In genomic region chr11:30774451-30774850, GRCh38 we compare ENCODE assay signal across 13 cellular contexts.
"Had no signal": no experiment of that assay in that cellular context is flagged by ENCODE, and none has a peak within 500 bp of the region (broad histone marks: within the 10 kb centered on the region; RNA-seq: fewer than 3 reads in every experiment).

No MANE protein-coding gene starts in this region.

- H3K27ac Mint-ChIP-seq: activated CD4-positive, alpha-beta memory T cell treated with anti-CD3 and anti-CD28 coated beads, Interleukin-2, amount 10 ng/mL, durations not matched to agents 7 days and 5 days; activated naive CD8-positive, alpha-beta T cell; stimulated activated naive CD8-positive, alpha-beta T cell treated with anti-CD3 and anti-CD28 coated beads, Interleukin-15, Interleukin-2, amounts not matched to agents 100 ng/mL and 50 ng/mL, for 24 hours had no signal

- H3K27ac ChIP-seq: prostate gland, sigmoid colon, vagina had no signal

- H3K27me3 Mint-ChIP-seq: activated CD4-positive, alpha-beta memory T cell treated with anti-CD3 and anti-CD28 coated beads, Interleukin-2, amount 10 ng/mL, durations not matched to agents 7 days and 5 days; stimulated activated naive CD8-positive, alpha-beta T cell treated with anti-CD3 and anti-CD28 coated beads, Interleukin-15, Interleukin-2, amounts not matched to agents 100 ng/mL and 50 ng/mL, for 24 hours had no signal

- H3K4me1 ChIP-seq: prostate gland, vagina had no signal

- H3K4me3 Mint-ChIP-seq: activated CD4-positive, alpha-beta memory T cell treated with anti-CD3 and anti-CD28 coated beads, Interleukin-2, amount 10 ng/mL, durations not matched to agents 7 days and 5 days; activated naive CD8-positive, alpha-beta T cell; stimulated activated naive CD8-positive, alpha-beta T cell treated with anti-CD3 and anti-CD28 coated beads, Interleukin-15, Interleukin-2, amounts not matched to agents 100 ng/mL and 50 ng/mL, for 24 hours had no signal

- H3K4me1 Mint-ChIP-seq: activated CD4-positive, alpha-beta memory T cell treated with anti-CD3 and anti-CD28 coated beads, Interleukin-2, amount 10 ng/mL, durations not matched to agents 7 days and 5 days had no signal

- H3K27me3 ChIP-seq: sigmoid colon, vagina had no signal

- H3K9me3 ChIP-seq: prostate gland, sigmoid colon, thoracic aorta, vagina had no signal

- H3K36me3 ChIP-seq: prostate gland, sigmoid colon, thoracic aorta, vagina had no signal

- DNase-seq: activated CD4-positive, alpha-beta memory T cell treated with anti-CD3 and anti-CD28 coated beads, Interleukin-2, amount 10 ng/mL, durations not matched to agents 7 days and 5 days; activated gamma-delta T cell; activated T-cell treated with anti-CD3 and anti-CD28 coated beads, Interleukin-2, amount 50 U/mL, for 48 hours; dermis blood vessel endothelial cell; kidney; sigmoid colon; stimulated activated CD4-positive, alpha-beta T cell treated with anti-CD3 and anti-CD28 coated beads, Interleukin-4, amount 100 ng/mL, for 1 hour had no signal

- FAIRE-seq: kidney had no signal

- H3K4me3 ChIP-seq: prostate gland, sigmoid colon, thoracic aorta, vagina had no signal

- ATAC-seq: esophagus mucosa had no signal

- H3K36me3 Mint-ChIP-seq: activated naive CD8-positive, alpha-beta T cell had no signal
